In genomic region chr10:121323448-121323847, GRCh38 we compare ENCODE assay signal across 30 cellular contexts.
"Had no signal": no experiment of that assay in that cellular context is flagged by ENCODE, and none has a peak within 500 bp of the region (broad histone marks: within the 10 kb centered on the region; RNA-seq: fewer than 3 reads in every experiment).

No MANE protein-coding gene starts in this region.

- ATAC-seq: heart left ventricle; left lobe of liver; lower lobe of right lung; mucosa of descending colon; natural killer cell treated with Interleukin-12 subunit alpha and Interleukin-12 subunit beta and Interleukin-15 and Interleukin-18, amount 100 ng/mL, for 72 hours; right cardiac atrium; stimulated activated naive B cell treated with anti-CD40 and anti-IgM and Interleukin-4, amounts not matched to agents 10 μg/mL and 1 μg/mL and 100 μg/mL, for 72 hours; T-helper 17 cell; upper lobe of right lung had no signal

- H3K4me3 Mint-ChIP-seq: activated CD4-positive, alpha-beta memory T cell treated with anti-CD3 and anti-CD28 coated beads, Interleukin-2, amount 10 ng/mL, durations not matched to agents 7 days and 5 days; activated CD4-positive, alpha-beta T cell treated with anti-CD3 and anti-CD28 coated beads, Interleukin-2, amount 10 ng/mL, durations not matched to agents 7 days and 5 days; activated T-cell treated with anti-CD3 and anti-CD28 coated beads, Interleukin-2, amount 50 U/mL, for 24 hours; immature natural killer cell; natural killer cell treated with Interleukin-12 subunit alpha and Interleukin-12 subunit beta and Interleukin-15 and Interleukin-18, amount 100 ng/mL, for 72 hours; stimulated activated naive B cell treated with anti-CD40 and anti-IgM and Interleukin-4, amounts not matched to agents 10 μg/mL and 1 μg/mL and 100 μg/mL, for 72 hours; T-helper 17 cell had no signal

- H3K27me3 Mint-ChIP-seq: activated CD4-positive, alpha-beta memory T cell treated with anti-CD3 and anti-CD28 coated beads, Interleukin-2, amount 10 ng/mL, durations not matched to agents 7 days and 5 days; activated CD4-positive, alpha-beta T cell treated with anti-CD3 and anti-CD28 coated beads, Interleukin-2, amount 10 ng/mL, durations not matched to agents 7 days and 5 days had no signal

- DNase-seq: activated CD4-positive, alpha-beta memory T cell treated with anti-CD3 and anti-CD28 coated beads, Interleukin-2, amount 10 ng/mL, durations not matched to agents 7 days and 5 days; activated CD4-positive, alpha-beta T cell treated with anti-CD3 and anti-CD28 coated beads for 1 hour; activated CD4-positive, alpha-beta T cell treated with anti-CD3 and anti-CD28 coated beads, Interleukin-2, amount 10 ng/mL, durations not matched to agents 7 days and 5 days; activated CD8-positive, alpha-beta memory T cell treated with anti-CD3 and anti-CD28 coated beads, Interleukin-2, amount 50 U/mL, for 48 hours; activated gamma-delta T cell treated with Interleukin-2 at 50 U/mL for 16 hours; activated naive CD4-positive, alpha-beta T cell treated with anti-CD3 and anti-CD28 coated beads, Interleukin-2, amount 50 U/mL, for 16 hours; activated T-cell treated with anti-CD3 and anti-CD28 coated beads, Interleukin-2, amount 50 U/mL, for 24 hours; amygdala; cerebellar nuclear complex; dorsolateral prefrontal cortex; effector memory CD4-positive, alpha-beta T cell; foreskin fibroblast; heart left ventricle; hypothalamus; immature natural killer cell; lower lobe of right lung; mesendoderm; mucosa of descending colon; right cardiac atrium; stimulated activated CD4-positive, alpha-beta T cell treated with anti-CD3 and anti-CD28 coated beads, Interleukin-15, amount 100 ng/mL, for 24 hours; stimulated activated CD4-positive, alpha-beta T cell treated with anti-CD3 and anti-CD28 coated beads, Interleukin-2, amount 100 ng/mL, for 24 hours; stimulated activated naive B cell treated with anti-CD40 and anti-IgM and Interleukin-4, amounts not matched to agents 10 μg/mL and 1 μg/mL and 100 μg/mL, for 72 hours; stomach; T-helper 17 cell; T1000; tibial artery; upper lobe of right lung had no signal

- H3K27ac ChIP-seq: coronary artery, dorsolateral prefrontal cortex, heart left ventricle, lower lobe of right lung, stomach, tibial artery, upper lobe of right lung had no signal

- H3K36me3 ChIP-seq: heart left ventricle, lower lobe of right lung, stomach, tibial artery, upper lobe of right lung had no signal

- H3K27ac Mint-ChIP-seq: activated CD4-positive, alpha-beta memory T cell treated with anti-CD3 and anti-CD28 coated beads, Interleukin-2, amount 10 ng/mL, durations not matched to agents 7 days and 5 days; activated CD4-positive, alpha-beta T cell treated with anti-CD3 and anti-CD28 coated beads, Interleukin-2, amount 10 ng/mL, durations not matched to agents 7 days and 5 days; activated T-cell treated with anti-CD3 and anti-CD28 coated beads, Interleukin-2, amount 50 U/mL, for 24 hours; immature natural killer cell; natural killer cell treated with Interleukin-12 subunit alpha and Interleukin-12 subunit beta and Interleukin-15 and Interleukin-18, amount 100 ng/mL, for 72 hours; stimulated activated naive B cell treated with anti-CD40 and anti-IgM and Interleukin-4, amounts not matched to agents 10 μg/mL and 1 μg/mL and 100 μg/mL, for 72 hours; T-helper 17 cell had no signal

- H3K9me3 ChIP-seq: mucosa of descending colon, tibial artery, upper lobe of right lung had no signal

- H3K27me3 ChIP-seq: tibial artery, upper lobe of right lung had no signal

- H3K4me3 ChIP-seq: coronary artery, dorsolateral prefrontal cortex, heart left ventricle, lower lobe of right lung, mucosa of descending colon, stomach, tibial artery, upper lobe of right lung had no signal

- H3K36me3 Mint-ChIP-seq: immature natural killer cell; natural killer cell treated with Interleukin-12 subunit alpha and Interleukin-12 subunit beta and Interleukin-15 and Interleukin-18, amount 100 ng/mL, for 72 hours; stimulated activated naive B cell treated with anti-CD40 and anti-IgM and Interleukin-4, amounts not matched to agents 10 μg/mL and 1 μg/mL and 100 μg/mL, for 72 hours had no signal

- H3K4me1 Mint-ChIP-seq: activated CD4-positive, alpha-beta memory T cell treated with anti-CD3 and anti-CD28 coated beads, Interleukin-2, amount 10 ng/mL, durations not matched to agents 7 days and 5 days; activated CD4-positive, alpha-beta T cell treated with anti-CD3 and anti-CD28 coated beads, Interleukin-2, amount 10 ng/mL, durations not matched to agents 7 days and 5 days; immature natural killer cell; stimulated activated naive B cell treated with anti-CD40 and anti-IgM and Interleukin-4, amounts not matched to agents 10 μg/mL and 1 μg/mL and 100 μg/mL, for 72 hours; T-helper 17 cell had no signal

- H3K4me1 ChIP-seq: heart left ventricle, tibial artery, upper lobe of right lung had no signal
